20 cellular contexts compared by ENCODE assay signal in the genomic region with DNA sequence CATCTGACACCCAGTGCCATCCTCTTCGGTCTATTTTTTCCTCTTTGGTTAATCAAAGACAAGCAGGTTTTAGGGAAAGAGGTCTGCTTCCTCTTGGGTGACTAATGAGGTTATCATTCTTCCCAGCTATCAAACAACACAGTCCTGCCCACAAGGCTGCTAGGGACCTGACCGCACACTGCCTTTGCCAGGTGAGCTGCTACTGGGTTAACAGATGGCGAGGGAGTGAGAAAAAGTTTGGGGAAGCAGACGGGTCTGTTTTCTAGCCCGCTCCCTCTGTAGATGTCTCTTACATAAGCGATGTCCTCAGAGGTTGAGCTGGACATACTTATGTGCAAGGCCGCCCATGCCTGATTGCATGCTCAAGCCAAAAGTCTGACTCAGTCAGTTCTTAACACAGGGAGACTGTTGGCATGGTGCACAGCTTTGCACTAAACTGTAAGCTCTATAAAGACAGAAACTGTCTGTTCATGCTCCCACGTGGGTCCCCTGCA.
A peak's percentile ranks its signal among the peaks of the same experiment; 100 is the strongest.
DNase-seq lines count a peak whose midpoint lies in the region; ATAC-seq, FAIRE-seq and TF ChIP-seq lines count a peak whose summit lies in the region.
"Had no signal": no experiment of that assay in that cellular context is flagged by ENCODE, and none has a peak within 500 bp of the region (broad histone marks: within the 10 kb centered on the region; RNA-seq: fewer than 3 reads in every experiment).

No MANE protein-coding gene starts in this region.

- WGBS in neuronal stem cell (ENCODE audit: extremely low coverage in 2 of 2, insufficient read length in 2 of 2, insufficient replicate concordance in 1 of 2), 2 donors: no CpG with 5 or more reads among the region's 8 CpGs

- H3K9ac ChIP-seq in neuronal stem cell (ENCODE audit: low read depth, low read length, poor library complexity): no peak overlapping the region
- H3K9ac ChIP-seq: BLaER1 had no signal

- FAIRE-seq in H54 (lab: Jason Lieb, UNC): peak; percentile 75
- no peak for FAIRE-seq in GM19239 (lab: Jason Lieb, UNC)
- FAIRE-seq: pancreas had no signal

- H3K4me1 Mint-ChIP-seq in effector memory CD8-positive, alpha-beta T cell (ENCODE audit: low read depth in 2 of 2): peaks cover 32 to 35% of the 10 kb centered on the region in 2 donors

- H3K4me1 ChIP-seq in neuronal stem cell (ENCODE audit: control insufficient read depth in 2 of 2, insufficient read depth in 1 of 2, low read depth in 1 of 2, low read length in 2 of 2): peaks cover 9 to 13% of the 10 kb centered on the region in 2 donors
- H3K4me1 ChIP-seq: adrenal gland, pancreas had no signal

- no peak overlapping the region for H3K23ac ChIP-seq in neuronal stem cell (ENCODE audit: low read depth, low read length, poor library complexity)

- no peaks in the 10 kb centered on the region for H3K9me3 ChIP-seq in MG63
- peaks cover 0 to 5% of the 10 kb centered on the region in 2 donors for H3K9me3 ChIP-seq in neuronal stem cell (replicated peaks in 1 of 2; ENCODE audit: control insufficient read depth in 2 of 2, insufficient read depth in 1 of 2, low read depth in 1 of 2, low read length in 2 of 2)
- H3K9me3 ChIP-seq: adrenal gland, BLaER1, pancreas, thoracic aorta had no signal

- H2BK120ac ChIP-seq in neuronal stem cell (ENCODE audit: low read depth, low read length): no peak overlapping the region

- peak overlapping the region; percentile 51 to 71 for H3K27ac Mint-ChIP-seq in effector memory CD8-positive, alpha-beta T cell
- no peak overlapping the region for H3K27ac Mint-ChIP-seq in activated naive CD4-positive, alpha-beta T cell treated with anti-CD3 and anti-CD28 coated beads, Interleukin-2, amount 50 U/mL, for 72 hours
- H3K27ac Mint-ChIP-seq: HFFc6 had no signal

- H2BK12ac ChIP-seq in neuronal stem cell (ENCODE audit: low read length): no peak overlapping the region

- peaks cover 0 to 5% of the 10 kb centered on the region in 2 donors for H3K27me3 Mint-ChIP-seq in effector memory CD8-positive, alpha-beta T cell

- H4K91ac ChIP-seq in neuronal stem cell (ENCODE audit: low read depth, low read length, poor library complexity): no peak overlapping the region

- H4K8ac ChIP-seq in neuronal stem cell (ENCODE audit: low read depth, low read length): no peak overlapping the region

- no peak for DNase-seq in H54 (ENCODE audit: insufficient read length, low spot score)
- peak; percentile 49 for DNase-seq in MG63
- DNase-seq in effector memory CD8-positive, alpha-beta T cell: no peak
- no peak for DNase-seq in neuronal stem cell (ENCODE audit: low spot score)
- DNase-seq in GM19239 (ENCODE audit: insufficient read length, low spot score): no peak
- DNase-seq in activated naive CD4-positive, alpha-beta T cell treated with anti-CD3 and anti-CD28 coated beads, Interleukin-2, amount 50 U/mL, for 72 hours (ENCODE audit: low spot score in 2 of 2): no peak
- DNase-seq: adrenal gland; central memory CD4-positive, alpha-beta T cell; effector memory CD4-positive, alpha-beta T cell; HFFc6; hypothalamus; IMR-90; pancreas had no signal

- no peaks in the 10 kb centered on the region for H3K36me3 Mint-ChIP-seq in effector memory CD8-positive, alpha-beta T cell (ENCODE audit: insufficient read depth)
- no peaks in the 10 kb centered on the region for H3K36me3 Mint-ChIP-seq in activated naive CD4-positive, alpha-beta T cell treated with anti-CD3 and anti-CD28 coated beads, Interleukin-2, amount 50 U/mL, for 72 hours

- H3K9me3 Mint-ChIP-seq in effector memory CD8-positive, alpha-beta T cell: no peaks in the 10 kb centered on the region
- no peaks in the 10 kb centered on the region for H3K9me3 Mint-ChIP-seq in activated naive CD4-positive, alpha-beta T cell treated with anti-CD3 and anti-CD28 coated beads, Interleukin-2, amount 50 U/mL, for 72 hours

- H3K36me3 ChIP-seq in MG63 (no peaks in the 10 kb centered on the region), neuronal stem cell (replicated peaks in 1 of 2; ENCODE audit: control insufficient read depth in 2 of 2, insufficient read depth in 2 of 2, low read length in 2 of 2) (no peaks in the 10 kb centered on the region)
- H3K36me3 ChIP-seq: adrenal gland, BLaER1, pancreas, thoracic aorta had no signal

- no peak for TF ChIP-seq POLR2A in H54 (IDR thresholded peaks at IDR 0.05; ENCODE audit: low read depth, low read length)

- no peak overlapping the region for H2BK5ac ChIP-seq in neuronal stem cell (ENCODE audit: low read length)

- no peak overlapping the region for H2BK15ac ChIP-seq in neuronal stem cell (ENCODE audit: low read length)

- no peak overlapping the region for H3K27ac ChIP-seq in neuronal stem cell (replicated peaks; ENCODE audit: low read length)
- H3K27ac ChIP-seq: adrenal gland, BLaER1, pancreas, skin epidermis, thoracic aorta, VCaP had no signal

- no peak overlapping the region for H2AK5ac ChIP-seq in neuronal stem cell (ENCODE audit: low read depth, low read length)

- no peak overlapping the region for H3K18ac ChIP-seq in neuronal stem cell (ENCODE audit: low read length)

- no peak overlapping the region for H3K4ac ChIP-seq in neuronal stem cell (ENCODE audit: low read length)

- no peak overlapping the region for H3K4me2 ChIP-seq in neuronal stem cell (ENCODE audit: insufficient read depth, low read length, poor library complexity, severe bottlenecking)
- H3K4me2 ChIP-seq: BLaER1 had no signal

- H3K14ac ChIP-seq in neuronal stem cell (ENCODE audit: low read length): peak overlapping the region; percentile 10

- H3K27me3 ChIP-seq in MG63: no peaks in the 10 kb centered on the region
- H3K27me3 ChIP-seq in neuronal stem cell (ENCODE audit: control insufficient read depth in 3 of 3, insufficient read depth in 3 of 3, low read depth in 1 of 3, low read length in 3 of 3): peaks cover 0 to 23% (median 0%) of the 10 kb centered on the region in 3 experiments
- H3K27me3 ChIP-seq: adrenal gland, BLaER1, pancreas had no signal

- H3K4me3 Mint-ChIP-seq in effector memory CD8-positive, alpha-beta T cell: no peak overlapping the region
- H3K4me3 Mint-ChIP-seq: HFFc6 had no signal

- H3K79me1 ChIP-seq in neuronal stem cell (ENCODE audit: low read depth, low read length): no peaks in the 10 kb centered on the region

- H3K4me3 ChIP-seq in MG63 (no peak overlapping the region), neuronal stem cell (ENCODE audit: low read length in 2 of 2) (no peak overlapping the region)
- H3K4me3 ChIP-seq: adrenal gland, BLaER1, pancreas, skin epidermis, thoracic aorta had no signal

- no peak for ATAC-seq in effector memory CD8-positive, alpha-beta T cell (replicated peaks)
- no peak for ATAC-seq in GM21423 (IDR thresholded peaks at IDR 0.05; ENCODE audit: unreplicated experiment)
- no peak for ATAC-seq in activated naive CD4-positive, alpha-beta T cell treated with anti-CD3 and anti-CD28 coated beads, Interleukin-2, amount 50 U/mL, for 72 hours
- ATAC-seq: left lobe of liver, Panc1 had no signal

- H2AFZ ChIP-seq in neuronal stem cell (ENCODE audit: low read length): no peak overlapping the region

Comparison
In these comparisons a context has a peak if more than half of its experiments do, and no peak if none do; other contexts are left out.
1. H3K27ac Mint-ChIP-seq: peak in effector memory CD8-positive, alpha-beta T cell (2 of 2); none in activated naive CD4-positive, alpha-beta T cell treated with anti-CD3 and anti-CD28 coated beads, Interleukin-2, amount 50 U/mL, for 72 hours (0 of 2).